In the genomic region with DNA sequence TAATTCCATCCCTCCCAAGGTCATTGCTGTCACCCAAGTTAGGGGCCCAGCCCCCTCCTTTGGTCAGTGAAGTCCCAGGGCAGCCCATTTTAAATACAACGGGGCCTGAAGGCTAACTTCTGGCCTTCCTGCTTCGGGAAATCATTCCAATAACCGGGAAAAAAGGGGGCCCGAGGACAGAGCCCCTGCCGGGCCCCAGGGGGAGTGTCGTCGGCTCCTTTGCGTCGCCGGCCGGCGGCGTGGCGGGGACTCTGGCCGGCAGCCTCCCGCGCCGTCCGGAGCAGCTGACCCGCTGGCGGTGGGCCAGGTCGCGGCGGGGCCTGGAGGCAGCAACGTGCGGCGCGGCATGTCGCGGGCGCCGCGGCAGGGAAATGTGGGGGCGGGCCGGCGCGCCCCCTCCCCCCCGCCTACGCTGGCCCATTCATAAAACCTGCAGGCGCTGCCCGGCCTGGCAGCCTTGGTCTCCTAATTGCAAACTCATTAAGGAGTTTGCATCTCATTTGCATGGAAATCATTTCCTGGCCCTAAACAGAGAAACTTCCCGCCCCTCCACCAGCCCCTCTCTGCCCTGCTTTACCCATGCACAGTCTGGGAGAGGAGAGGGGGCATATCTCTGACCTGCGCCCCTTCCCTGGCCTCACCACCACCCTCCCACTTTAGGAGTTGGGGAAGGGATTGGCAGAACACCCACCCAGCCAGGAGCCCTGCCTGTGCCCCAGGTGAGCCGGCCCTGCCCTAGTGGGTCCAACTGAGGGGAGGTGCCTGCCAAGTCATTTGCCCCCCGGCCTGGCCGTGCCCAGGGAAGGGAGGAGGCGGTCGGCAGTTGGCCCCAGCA, we compare ENCODE assay signal across 1 cellular context.
TF ChIP-seq lines count a peak whose summit lies in the region.

No MANE protein-coding gene starts in this region.

TF ChIP-seq in H1, 55 proteins besides CTCF, POLR2A, EP300 and RAD21:
- TF ChIP-seq EGR1 (IDR thresholded peaks at IDR 0.05; ENCODE audit: borderline replicate concordance, low read depth, low read length) (peak; percentile 96), MAFK (IDR thresholded peaks at IDR 0.05; ENCODE audit: low read depth, low read length) (no peak), TEAD4 (IDR thresholded peaks at IDR 0.05; ENCODE audit: low read depth, low read length) (no peak), KDM1A (IDR thresholded peaks at IDR 0.05; ENCODE audit: borderline replicate concordance, low read length) (no peak), TAF1 (IDR thresholded peaks at IDR 0.05; ENCODE audit: low read depth, low read length) (no peak), KDM4A (IDR thresholded peaks at IDR 0.05; ENCODE audit: low read depth, low read length, severe bottlenecking) (peak; percentile 33)
- TF ChIP-seq, protein P1, sequence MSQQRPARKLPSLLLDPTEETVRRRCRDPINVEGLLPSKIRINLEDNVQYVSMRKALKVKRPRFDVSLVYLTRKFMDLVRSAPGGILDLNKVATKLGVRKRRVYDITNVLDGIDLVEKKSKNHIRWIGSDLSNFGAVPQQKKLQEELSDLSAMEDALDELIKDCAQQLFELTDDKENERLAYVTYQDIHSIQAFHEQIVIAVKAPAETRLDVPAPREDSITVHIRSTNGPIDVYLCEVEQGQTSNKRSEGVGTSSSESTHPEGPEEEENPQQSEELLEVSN (IDR thresholded peaks at IDR 0.05), result peak; percentile 58; the same call in 1 of the 2 replicates
- TF ChIP-seq, protein P2, sequence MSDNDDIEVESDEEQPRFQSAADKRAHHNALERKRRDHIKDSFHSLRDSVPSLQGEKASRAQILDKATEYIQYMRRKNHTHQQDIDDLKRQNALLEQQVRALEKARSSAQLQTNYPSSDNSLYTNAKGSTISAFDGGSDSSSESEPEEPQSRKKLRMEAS (IDR thresholded peaks at IDR 0.05), result no peak
TF ChIP-seq in H1: peak in this region for 3.
